8 cellular contexts compared by ENCODE assay signal in the genomic region with DNA sequence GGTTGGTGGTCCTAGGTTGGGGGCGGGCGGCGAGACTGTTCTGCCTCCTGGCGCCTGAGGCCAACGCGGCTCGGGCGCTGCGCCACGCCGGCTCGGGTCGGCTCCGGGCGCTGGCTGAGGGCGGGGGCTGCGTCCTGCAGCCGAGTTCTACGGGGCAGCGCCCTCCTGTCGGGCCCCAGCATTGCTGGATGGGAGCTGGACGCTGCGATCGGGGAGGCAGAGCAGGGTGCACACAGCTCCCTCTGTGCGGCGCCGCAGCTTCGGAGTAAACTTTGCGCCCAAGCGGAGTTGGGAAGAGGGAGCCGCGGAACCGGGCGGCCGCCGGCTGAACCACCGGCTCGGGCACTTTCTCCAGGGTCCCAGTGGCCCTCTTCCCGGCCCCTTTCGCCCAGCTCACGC. TPM values are rescaled to one million over a fixed set of nuclear protein-coding genes. Genes with fewer than 3 reads are reported as not detected.
DNase-seq lines count a peak whose midpoint lies in the region; ATAC-seq, FAIRE-seq and TF ChIP-seq lines count a peak whose summit lies in the region.

No MANE protein-coding gene starts in this region.

- ATAC-seq in A549 (peak; percentile 62 to 76), HG02885 (IDR thresholded peaks at IDR 0.05; ENCODE audit: poor library complexity, unreplicated experiment) (peak; percentile 24), memory B cell (ENCODE audit: low read depth) (peak; percentile 9)

- H3K27ac Mint-ChIP-seq in memory B cell = no peak overlapping the region

- peak overlapping the region; percentile 64 for H3K4me3 ChIP-seq in A549

- no peaks in the 10 kb centered on the region for H3K36me3 Mint-ChIP-seq in memory B cell

- DNase-seq in A549 (ENCODE audit: low read depth in 1 of 2, low spot score in 1 of 2) (peak in 1 of 2 experiments; percentile 45), dedifferentiated amniotic fluid mesenchymal stem cell (ENCODE audit: extremely low spot score) (peak; percentile 43), memory B cell (ENCODE audit: low spot score in 2 of 2) (no peak), NCI-H2081 (lab: John Stamatoyannopoulos, UW) (no peak), DMS153 treated with DMSO at 0.1 percent for 48 hours (lab: John Stamatoyannopoulos, UW; ENCODE audit: unreplicated experiment) (no peak), RKO (ENCODE audit: low spot score) (no peak)
- no peak for DNase-seq in central memory CD4-positive, alpha-beta T cell

- H3K4me1 Mint-ChIP-seq in memory B cell = peaks cover 28% of the 10 kb centered on the region

- no peak for TF ChIP-seq RAD21 in A549 (conservative IDR thresholded peaks at IDR 0.05 in 1 of 2, IDR thresholded peaks at IDR 0.05 in 1 of 2)

- 4% methylated on average over 3 of the region's 41 CpGs for WGBS in A549 (ENCODE audit: missing lambda C conversion rate)

- POLR2A ChIA-PET in A549 (lab: Yijun Ruan, JAX) = no interaction called here

- TF ChIP-seq POLR2A in A549 (IDR thresholded peaks at IDR 0.05; ENCODE audit: low read length) = no peak

- H3K27ac ChIP-seq in A549 = peak overlapping the region in 1 of 2 experiments; percentile 60; a peak in 2 of 6 replicates

- H3K4me3 Mint-ChIP-seq in memory B cell = peak overlapping the region; percentile 81

- peak overlapping the region; percentile 100 for H3K4me2 ChIP-seq in A549

- FAIRE-seq in A549 (lab: Jason Lieb, UNC) = no peak

- no peak for TF ChIP-seq EP300 in A549 (IDR thresholded peaks at IDR 0.05)

- no peaks in the 10 kb centered on the region for H3K9me3 ChIP-seq in A549

- CTCF ChIA-PET in A549 (lab: Yijun Ruan, JAX) = interaction anchor here (0.9 to 1.4 kb wide), 2 partner anchors 10 to 69 kb away, joined by 3 read pairs; no protein-coding TSS in a partner anchor

- no peaks in the 10 kb centered on the region for H3K9me3 Mint-ChIP-seq in memory B cell

- peaks cover 49% of the 10 kb centered on the region for H3K27me3 Mint-ChIP-seq in memory B cell

- H3K4me1 ChIP-seq in A549 = peaks cover 22% of the 10 kb centered on the region; the same call in 2 of the 3 replicates

- TF ChIP-seq CTCF in A549 (IDR thresholded peaks at IDR 0.05) = no peak

TF ChIP-seq in A549, 52 proteins besides CTCF, POLR2A, EP300 and RAD21:
- TF ChIP-seq HDAC2 (IDR thresholded peaks at IDR 0.05) (peak; percentile 28; the same call in 1 of the 2 replicates), MYC (IDR thresholded peaks at IDR 0.05; ENCODE audit: borderline replicate concordance, low read length) (no peak), NFE2L2 (conservative IDR thresholded peaks at IDR 0.05; ENCODE audit: low read length) (no peak)
- TF ChIP-seq, protein P1, sequence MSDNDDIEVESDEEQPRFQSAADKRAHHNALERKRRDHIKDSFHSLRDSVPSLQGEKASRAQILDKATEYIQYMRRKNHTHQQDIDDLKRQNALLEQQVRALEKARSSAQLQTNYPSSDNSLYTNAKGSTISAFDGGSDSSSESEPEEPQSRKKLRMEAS (IDR thresholded peaks at IDR 0.05) = no peak

RNA-seq across cellular contexts. Expression of a gene that starts 0.5 kb away (rescaled TPM):
- 0.08 and 0.10 TPM in 2 replicates for polyA plus RNA-seq in A549 (2011; rRNA removed)
- 0.13 and 0.17 TPM in 2 replicates for polyA plus RNA-seq in A549 (2012; cell fraction: cytosol; rRNA removed)
- 0.66 and 0.76 TPM in 2 replicates for polyA plus RNA-seq in A549 (2012; cell fraction: nucleus; rRNA removed)
- 0.05 to 0.08 TPM (median 0.06 TPM) in 3 replicates for polyA plus RNA-seq in A549 (2017; fragmentation: RNase III; extraction: RNeasy Plus Mini Kit Qiagen cat#74134 plus additional on column Dnase treatment)
- polyA minus RNA-seq in A549 (2011; rRNA and poly(A)+ RNA removed) = 0.05 and 0.45 TPM in 2 replicates

RNA-seq across cellular contexts. Expression of a gene that starts 53.0 kb away (rescaled TPM):
- 18.4 and 21.1 TPM in 2 replicates for polyA plus RNA-seq in A549 (2011; rRNA removed)
- 14.3 and 14.6 TPM in 2 replicates for polyA plus RNA-seq in A549 (2012; cell fraction: cytosol; rRNA removed)
- polyA plus RNA-seq in A549 (2012; cell fraction: nucleus; rRNA removed) = 4.9 and 6.5 TPM in 2 replicates
- 16.6 to 19.5 TPM (median 18.7 TPM) in 3 replicates for polyA plus RNA-seq in A549 (2017; fragmentation: RNase III; extraction: RNeasy Plus Mini Kit Qiagen cat#74134 plus additional on column Dnase treatment)
- 12.7 and 18.0 TPM in 2 replicates for polyA minus RNA-seq in A549 (2011; rRNA and poly(A)+ RNA removed)

Comparison
In these comparisons a context has a peak if more than half of its experiments do, and no peak if none do; other contexts are left out.
1. ATAC-seq: peak in every context shown above with its lines; median percentile 69 in A549; 24 in HG02885; 9 in memory B cell.